Comparison of ENCODE assay signal across 8 cellular contexts in the genomic region with DNA sequence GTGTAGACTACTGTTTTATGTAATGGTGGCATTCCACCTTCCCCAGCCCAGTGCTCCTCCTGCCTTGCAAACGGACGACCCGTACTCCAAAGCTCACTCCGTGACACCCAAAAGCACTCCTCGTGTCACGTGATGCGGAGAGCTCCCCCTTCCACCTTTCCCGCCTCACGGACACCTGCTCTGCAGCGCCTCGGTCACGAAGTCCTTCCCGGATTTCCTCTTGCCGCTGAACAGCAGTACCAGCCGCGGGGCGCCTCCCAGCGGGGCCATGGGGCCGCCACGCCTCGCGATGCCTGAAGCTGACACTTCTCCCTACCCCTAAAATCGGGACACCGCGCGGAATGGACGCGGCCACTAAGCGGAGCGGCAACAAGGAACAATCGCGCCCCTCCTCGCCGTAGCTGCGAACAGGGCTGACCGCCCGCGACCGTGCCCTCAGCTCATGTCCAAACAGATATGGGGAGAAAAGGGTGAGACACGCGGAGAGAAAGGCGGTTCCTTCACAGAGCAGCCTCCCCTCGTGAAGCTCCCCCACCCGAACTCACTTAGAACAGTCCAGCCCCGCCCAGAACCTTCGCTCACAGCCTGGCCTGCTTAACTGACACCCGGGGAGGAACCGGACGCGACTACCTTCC. TPM values are rescaled to one million over a fixed set of nuclear protein-coding genes. Genes with fewer than 3 reads are reported as not detected.
A peak's percentile ranks its signal among the peaks of the same experiment; 100 is the strongest.
DNase-seq lines count a peak whose midpoint lies in the region; ATAC-seq and FAIRE-seq lines count a peak whose summit lies in the region.

Gene PMVK, minus strand, starts transcription at position 304 of the 635 bp plus-strand sequence. Its CDS starts 34 bp downstream, at position 270.

- CTCF ChIA-PET in activated CD8-positive, alpha-beta memory T cell treated with anti-CD3 and anti-CD28 coated beads, Interleukin-2, amount 10 ng/mL, durations not matched to agents 7 days and 5 days (lab: Charles Lee) = interaction anchor here (0.6 to 4.2 kb wide), 31 partner anchors 8 to 377 kb away, joined by 3 to 23 read pairs (median 4); partner anchors contain the start of genes ADAM15, FLAD1, PBXIP1 and PYGO2

- H3K27ac Mint-ChIP-seq in activated CD8-positive, alpha-beta memory T cell treated with anti-CD3 and anti-CD28 coated beads, Interleukin-2, amount 10 ng/mL, durations not matched to agents 7 days and 5 days = peak within 1 kb of the TSS; percentile 96

- H3K9me3 Mint-ChIP-seq in activated CD8-positive, alpha-beta memory T cell treated with anti-CD3 and anti-CD28 coated beads, Interleukin-2, amount 10 ng/mL, durations not matched to agents 7 days and 5 days (ENCODE audit: low read depth) = no peaks in the 10 kb centered on the region

- H3K4me1 Mint-ChIP-seq in activated CD8-positive, alpha-beta memory T cell treated with anti-CD3 and anti-CD28 coated beads, Interleukin-2, amount 10 ng/mL, durations not matched to agents 7 days and 5 days = peaks cover 60% of the 10 kb centered on the region

- no peaks in the 10 kb centered on the region for H3K9me3 ChIP-seq in endocrine pancreas (ENCODE audit: control insufficient read depth, low read length)

- H3K36me3 ChIP-seq in endocrine pancreas (ENCODE audit: control insufficient read depth, insufficient read depth, low read length) = no peaks in the 10 kb centered on the region

- peaks cover 4% of the 10 kb centered on the region for H3K36me3 Mint-ChIP-seq in activated CD8-positive, alpha-beta memory T cell treated with anti-CD3 and anti-CD28 coated beads, Interleukin-2, amount 10 ng/mL, durations not matched to agents 7 days and 5 days

- peaks cover 6% of the 10 kb centered on the region for H3K4me1 ChIP-seq in endocrine pancreas (ENCODE audit: control insufficient read depth, insufficient read depth, low read length)

- peak; percentile 98 for DNase-seq in COR-L47 (lab: John Stamatoyannopoulos, UW)
- peak; percentile 91 for DNase-seq in HTR-8/SVneo (ENCODE audit: insufficient read length, low spot score)
- DNase-seq in NOMO-1 treated with DMSO at 0.1 percent for 48 hours (lab: John Stamatoyannopoulos, UW; ENCODE audit: unreplicated experiment) = peak; percentile 93
- peak; percentile 98 for DNase-seq in activated CD8-positive, alpha-beta memory T cell treated with anti-CD3 and anti-CD28 coated beads, Interleukin-2, amount 10 ng/mL, durations not matched to agents 7 days and 5 days
- peak; percentile 96 for DNase-seq in mesenteric fat pad (ENCODE audit: low spot score)
- DNase-seq in stimulated activated CD8-positive, alpha-beta memory T cell treated with anti-CD3 and anti-CD28 coated beads, Interleukin-15, amount 100 ng/mL, for 24 hours (ENCODE audit: low read depth) = peak; percentile 81

- no peak for FAIRE-seq in HTR-8/SVneo (lab: Jason Lieb, UNC)

- H3K27me3 ChIP-seq in endocrine pancreas (ENCODE audit: control insufficient read depth, insufficient read depth, low read length) = no peaks in the 10 kb centered on the region

- H3K4me3 Mint-ChIP-seq in activated CD8-positive, alpha-beta memory T cell treated with anti-CD3 and anti-CD28 coated beads, Interleukin-2, amount 10 ng/mL, durations not matched to agents 7 days and 5 days = peak within 1 kb of the TSS; percentile 95

- no peaks in the 10 kb centered on the region for H3K27me3 Mint-ChIP-seq in activated CD8-positive, alpha-beta memory T cell treated with anti-CD3 and anti-CD28 coated beads, Interleukin-2, amount 10 ng/mL, durations not matched to agents 7 days and 5 days

- H3K4me3 ChIP-seq in endocrine pancreas (ENCODE audit: control insufficient read depth, insufficient read depth, low read length) = peak within 1 kb of the TSS; percentile 81

- peak within 1 kb of the TSS; percentile 58 for H3K9ac ChIP-seq in endocrine pancreas (ENCODE audit: control insufficient read depth, insufficient read depth, low read length)

- ATAC-seq in GM21360 (IDR thresholded peaks at IDR 0.05; ENCODE audit: unreplicated experiment) = peak; percentile 58
- peak; percentile 85 for ATAC-seq in activated CD8-positive, alpha-beta memory T cell treated with anti-CD3 and anti-CD28 coated beads, Interleukin-2, amount 10 ng/mL, durations not matched to agents 7 days and 5 days

RNA-seq across cellular contexts. Expression of gene PMVK, which starts in this region (rescaled TPM):
- total RNA-seq in activated CD8-positive, alpha-beta memory T cell treated with anti-CD3 and anti-CD28 coated beads, Interleukin-2, amount 10 ng/mL, durations not matched to agents 7 days and 5 days = 10 to 100 TPM; 43.6 to 46.8 TPM
- 31.2 TPM for total RNA-seq in mesenteric fat pad

Comparison
In these comparisons a context has a peak if more than half of its experiments do, and no peak if none do; other contexts are left out.
1. Peak in every context shown above with its lines: DNase-seq, ATAC-seq and H3K4me3 ChIP-seq.